1 cellular context compared by ENCODE assay signal in the genomic region with DNA sequence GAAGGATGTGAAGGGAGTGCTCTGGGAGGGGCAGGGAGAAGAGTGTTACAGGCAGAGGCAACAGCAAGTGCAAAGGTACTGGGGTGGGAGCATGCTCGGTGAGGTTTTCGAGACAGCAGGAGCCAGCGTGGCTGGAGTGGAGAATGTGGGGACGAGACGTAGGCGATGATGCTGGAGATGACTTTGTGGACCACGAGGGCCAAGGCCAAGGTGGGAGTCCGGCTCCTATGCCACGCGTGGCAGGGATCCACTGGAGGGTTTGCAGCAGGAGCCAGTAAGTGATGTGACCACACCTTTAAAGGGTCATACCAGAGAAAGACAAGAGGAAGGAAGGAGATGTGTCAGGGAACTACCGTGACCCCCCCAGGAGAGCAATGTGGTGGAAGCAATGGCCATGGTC.
TF ChIP-seq lines count a peak whose summit lies in the region.

No MANE protein-coding gene starts in this region.

TF ChIP-seq in H1, 55 proteins besides CTCF, POLR2A, EP300 and RAD21:
- no peak for TF ChIP-seq CREB1 (IDR thresholded peaks at IDR 0.05)
- no peak for TF ChIP-seq SIN3A (conservative IDR thresholded peaks at IDR 0.05 in 1 of 2, IDR thresholded peaks at IDR 0.05 in 1 of 2; ENCODE audit: low read depth in 1 of 2, low read length in 2 of 2)
- 0 out of 2 replicates have a peak, but pooled peaks have one; percentile 42 for TF ChIP-seq KDM1A (IDR thresholded peaks at IDR 0.05; ENCODE audit: borderline replicate concordance, low read length)
- no peak for TF ChIP-seq FOSL1 (IDR thresholded peaks at IDR 0.05; ENCODE audit: insufficient read depth, low read depth, low read length)
TF ChIP-seq in H1: peak in this region for 1.
